Comparison of ENCODE assay signal across 1 cellular context in the genomic region with DNA sequence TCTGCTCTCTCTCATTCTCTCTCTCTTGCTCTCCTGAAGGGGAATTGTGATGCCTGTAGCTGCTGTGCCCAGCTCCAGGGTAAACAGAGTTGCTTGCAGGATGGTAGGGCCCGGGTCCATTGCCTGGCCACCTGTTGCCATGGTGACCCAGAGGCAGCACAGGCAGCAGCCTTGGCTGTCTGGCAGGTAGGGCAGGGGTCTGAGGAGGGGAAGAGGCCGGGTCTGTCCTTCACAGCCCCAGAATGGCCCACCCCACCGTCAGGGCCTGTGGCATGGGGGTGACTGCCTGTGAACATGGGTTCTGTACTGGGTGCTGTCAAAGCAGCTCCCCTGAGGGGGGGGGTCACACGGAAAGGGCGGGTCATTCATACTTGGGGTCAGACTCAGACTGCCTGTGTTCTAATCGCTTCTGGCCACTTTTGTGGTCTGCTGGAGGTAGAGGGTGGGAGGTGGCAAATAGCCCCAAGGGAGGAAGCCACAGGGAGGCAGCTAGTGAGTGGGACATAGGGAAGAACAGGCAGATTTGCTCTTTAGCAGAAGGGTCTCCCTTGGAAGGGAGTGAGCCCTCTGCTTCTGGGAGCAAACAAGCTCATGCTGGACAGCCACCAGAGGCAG.
TF ChIP-seq lines count a peak whose summit lies in the region.

No MANE protein-coding gene starts in this region.

TF ChIP-seq in HepG2, 621 proteins besides CTCF, POLR2A, EP300 and RAD21:
- TF ChIP-seq, protein P1, sequence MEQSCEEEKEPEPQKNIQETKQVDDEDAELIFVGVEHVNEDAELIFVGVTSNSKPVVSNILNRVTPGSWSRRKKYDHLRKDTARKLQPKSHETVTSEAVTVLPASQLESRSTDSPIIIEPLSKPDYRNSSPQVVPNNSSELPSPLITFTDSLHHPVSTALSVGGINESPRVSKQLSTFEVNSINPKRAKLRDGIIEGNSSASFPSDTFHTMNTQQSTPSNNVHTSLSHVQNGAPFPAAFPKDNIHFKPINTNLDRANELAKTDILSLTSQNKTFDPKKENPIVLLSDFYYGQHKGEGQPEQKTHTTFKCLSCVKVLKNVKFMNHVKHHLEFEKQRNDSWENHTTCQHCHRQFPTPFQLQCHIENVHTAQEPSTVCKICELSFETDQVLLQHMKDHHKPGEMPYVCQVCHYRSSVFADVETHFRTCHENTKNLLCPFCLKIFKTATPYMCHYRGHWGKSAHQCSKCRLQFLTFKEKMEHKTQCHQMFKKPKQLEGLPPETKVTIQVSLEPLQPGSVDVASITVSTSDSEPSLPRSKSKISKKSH (CRISPR knock-in tag; IDR thresholded peaks at IDR 0.05; ENCODE audit: borderline replicate concordance): peak; percentile 25; the same call in 1 of the 2 replicates
- no peak for TF ChIP-seq ZFY (CRISPR knock-in tag; IDR thresholded peaks at IDR 0.05)
- TF ChIP-seq RFX3 (CRISPR knock-in tag; IDR thresholded peaks at IDR 0.05): peak; percentile 53
- peak; percentile 54 for TF ChIP-seq RFX1 (IDR thresholded peaks at IDR 0.05)
